In genomic region chr12:48890657-48891418, GRCh38 we compare ENCODE assay signal across 8 cellular contexts. TPM values are rescaled to one million over a fixed set of nuclear protein-coding genes. Genes with fewer than 3 reads are reported as not detected.
DNase-seq lines count a peak whose midpoint lies in the region; TF ChIP-seq lines count a peak whose summit lies in the region.

No MANE protein-coding gene starts in this region.

- H3K27ac ChIP-seq in neural cell (ENCODE audit: low read length): peak overlapping the region; percentile 88

- H3K9me2 ChIP-seq in neural cell (ENCODE audit: insufficient read depth, low read length): no peaks in the 10 kb centered on the region

- H3K9me3 ChIP-seq in neural cell (ENCODE audit: low read length): no peaks in the 10 kb centered on the region

- no peaks in the 10 kb centered on the region for H3K79me2 ChIP-seq in neural cell (replicated peaks; ENCODE audit: insufficient read depth, low read length)

- H3K4me2 ChIP-seq in neural cell (ENCODE audit: low read length): peak overlapping the region; percentile 78

- TF ChIP-seq RAD21 in neural cell (conservative IDR thresholded peaks at IDR 0.05): peak; percentile 89

- no peak overlapping the region for H3K27ac Mint-ChIP-seq in activated T-helper 2 cell treated with anti-CD3 and anti-CD28 coated beads, Interferon-gamma antibody, Interleukin-2, Interleukin-4, amounts not matched to agents 10 μg/mL and 5 μg/mL and 100 μg/mL, durations not matched to agents 14 hours and 24 hours and 36 hours

- H3K4me3 Mint-ChIP-seq in activated T-helper 2 cell treated with anti-CD3 and anti-CD28 coated beads, Interferon-gamma antibody, Interleukin-2, Interleukin-4, amounts not matched to agents 10 μg/mL and 5 μg/mL and 100 μg/mL, durations not matched to agents 14 hours and 24 hours and 36 hours (ENCODE audit: low read depth): no peak overlapping the region

- H3K27me3 ChIP-seq in neural cell (ENCODE audit: insufficient read depth, low read depth, low read length): no peaks in the 10 kb centered on the region

- peak overlapping the region; percentile 84 for H3K9ac ChIP-seq in neural cell (ENCODE audit: low read length)

- H3K4me1 Mint-ChIP-seq in activated T-helper 2 cell treated with anti-CD3 and anti-CD28 coated beads, Interferon-gamma antibody, Interleukin-2, Interleukin-4, amounts not matched to agents 10 μg/mL and 5 μg/mL and 100 μg/mL, durations not matched to agents 14 hours and 24 hours and 36 hours (ENCODE audit: low read depth): peaks cover 7% of the 10 kb centered on the region

- H3F3A ChIP-seq in neural cell (ENCODE audit: insufficient read depth, low read length, poor library complexity, severe bottlenecking): peaks cover 6% of the 10 kb centered on the region

- H3K9me3 Mint-ChIP-seq in activated T-helper 2 cell treated with anti-CD3 and anti-CD28 coated beads, Interferon-gamma antibody, Interleukin-2, Interleukin-4, amounts not matched to agents 10 μg/mL and 5 μg/mL and 100 μg/mL, durations not matched to agents 14 hours and 24 hours and 36 hours: no peaks in the 10 kb centered on the region

- H3K4me3 ChIP-seq in fibroblast of villous mesenchyme (ENCODE audit: low read depth, low read length) (peak overlapping the region; percentile 45), neural cell (ENCODE audit: low read length) (peak overlapping the region; percentile 77)

- intact Hi-C loops in activated T-helper 2 cell treated with anti-CD3 and anti-CD28 coated beads, Interferon-gamma antibody, Interleukin-2, Interleukin-4, amounts not matched to agents 10 μg/mL and 5 μg/mL and 100 μg/mL, durations not matched to agents 14 hours and 24 hours and 36 hours (cut with micrococcal nuclease): loop anchor here (1.0 to 5.0 kb wide), 2 partner anchors 38 to 106 kb away; partner anchors contain the start of gene DDN

- peak; percentile 84 for TF ChIP-seq CTCF in fibroblast of villous mesenchyme (IDR thresholded peaks at IDR 0.05; ENCODE audit: insufficient read depth, low read depth, low read length)
- peak; percentile 99 for TF ChIP-seq CTCF in neural cell (IDR thresholded peaks at IDR 0.05; ENCODE audit: poor library complexity, severe bottlenecking)

- H3K27me3 Mint-ChIP-seq in activated T-helper 2 cell treated with anti-CD3 and anti-CD28 coated beads, Interferon-gamma antibody, Interleukin-2, Interleukin-4, amounts not matched to agents 10 μg/mL and 5 μg/mL and 100 μg/mL, durations not matched to agents 14 hours and 24 hours and 36 hours (ENCODE audit: low read depth): peaks cover 19% of the 10 kb centered on the region

- H4K20me1 ChIP-seq in neural cell (ENCODE audit: insufficient read depth): no peaks in the 10 kb centered on the region

- peak overlapping the region; percentile 27 for H2AFZ ChIP-seq in neural cell (ENCODE audit: low read depth, low read length)

- no peaks in the 10 kb centered on the region for H3K36me3 ChIP-seq in neural cell (ENCODE audit: insufficient read depth, low read length)

- TF ChIP-seq EP300 in neural cell (conservative IDR thresholded peaks at IDR 0.05; ENCODE audit: poor library complexity, severe bottlenecking): peak; percentile 46

- DNase-seq in NK-92 treated with Interleukin-12 subunit alpha and Interleukin-12 subunit beta, amount 100 ng/mL, for 24 hours (lab: John Stamatoyannopoulos, UW): peak; percentile 7
- DNase-seq in NK-92 (lab: John Stamatoyannopoulos, UW; ENCODE audit: unreplicated experiment) (no peak), Kasumi-1 (lab: John Stamatoyannopoulos, UW) (peak; percentile 68 to 69), RPMI8226 (peak; percentile 74), fibroblast of villous mesenchyme (ENCODE audit: low read depth) (peak; percentile 64)
- peak; percentile 67 for DNase-seq in activated T-helper 2 cell treated with anti-CD3 and anti-CD28 coated beads, Interferon-gamma antibody, Interleukin-2, Interleukin-4, amounts not matched to agents 10 μg/mL and 5 μg/mL and 100 μg/mL, durations not matched to agents 14 hours and 24 hours and 36 hours (ENCODE audit: low spot score)
- DNase-seq in stimulated activated naive CD4-positive, alpha-beta T cell (lab: John Stamatoyannopoulos, UW): peak; percentile 34 to 68 (median 60)

- H3K36me3 Mint-ChIP-seq in activated T-helper 2 cell treated with anti-CD3 and anti-CD28 coated beads, Interferon-gamma antibody, Interleukin-2, Interleukin-4, amounts not matched to agents 10 μg/mL and 5 μg/mL and 100 μg/mL, durations not matched to agents 14 hours and 24 hours and 36 hours (ENCODE audit: low read depth): no peaks in the 10 kb centered on the region

TF ChIP-seq in neural cell, 6 proteins besides CTCF, POLR2A, EP300 and RAD21:
- TF ChIP-seq, protein P1, sequence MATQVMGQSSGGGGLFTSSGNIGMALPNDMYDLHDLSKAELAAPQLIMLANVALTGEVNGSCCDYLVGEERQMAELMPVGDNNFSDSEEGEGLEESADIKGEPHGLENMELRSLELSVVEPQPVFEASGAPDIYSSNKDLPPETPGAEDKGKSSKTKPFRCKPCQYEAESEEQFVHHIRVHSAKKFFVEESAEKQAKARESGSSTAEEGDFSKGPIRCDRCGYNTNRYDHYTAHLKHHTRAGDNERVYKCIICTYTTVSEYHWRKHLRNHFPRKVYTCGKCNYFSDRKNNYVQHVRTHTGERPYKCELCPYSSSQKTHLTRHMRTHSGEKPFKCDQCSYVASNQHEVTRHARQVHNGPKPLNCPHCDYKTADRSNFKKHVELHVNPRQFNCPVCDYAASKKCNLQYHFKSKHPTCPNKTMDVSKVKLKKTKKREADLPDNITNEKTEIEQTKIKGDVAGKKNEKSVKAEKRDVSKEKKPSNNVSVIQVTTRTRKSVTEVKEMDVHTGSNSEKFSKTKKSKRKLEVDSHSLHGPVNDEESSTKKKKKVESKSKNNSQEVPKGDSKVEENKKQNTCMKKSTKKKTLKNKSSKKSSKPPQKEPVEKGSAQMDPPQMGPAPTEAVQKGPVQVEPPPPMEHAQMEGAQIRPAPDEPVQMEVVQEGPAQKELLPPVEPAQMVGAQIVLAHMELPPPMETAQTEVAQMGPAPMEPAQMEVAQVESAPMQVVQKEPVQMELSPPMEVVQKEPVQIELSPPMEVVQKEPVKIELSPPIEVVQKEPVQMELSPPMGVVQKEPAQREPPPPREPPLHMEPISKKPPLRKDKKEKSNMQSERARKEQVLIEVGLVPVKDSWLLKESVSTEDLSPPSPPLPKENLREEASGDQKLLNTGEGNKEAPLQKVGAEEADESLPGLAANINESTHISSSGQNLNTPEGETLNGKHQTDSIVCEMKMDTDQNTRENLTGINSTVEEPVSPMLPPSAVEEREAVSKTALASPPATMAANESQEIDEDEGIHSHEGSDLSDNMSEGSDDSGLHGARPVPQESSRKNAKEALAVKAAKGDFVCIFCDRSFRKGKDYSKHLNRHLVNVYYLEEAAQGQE (IDR thresholded peaks at IDR 0.05; ENCODE audit: borderline replicate concordance): peak; percentile 15
- TF ChIP-seq MXI1 (conservative IDR thresholded peaks at IDR 0.05; ENCODE audit: poor library complexity, severe bottlenecking) (peak; percentile 65), POLR2AphosphoS5 (IDR thresholded peaks at IDR 0.05) (peak; percentile 72), EZH2 (IDR thresholded peaks at IDR 0.05; ENCODE audit: borderline replicate concordance, insufficient read depth, low read length, poor library complexity, severe bottlenecking) (no peak), TAF1 (IDR thresholded peaks at IDR 0.05; ENCODE audit: low read depth) (peak; percentile 79), SMC3 (conservative IDR thresholded peaks at IDR 0.05; ENCODE audit: poor library complexity) (peak; percentile 93)
TF ChIP-seq in neural cell: peak in this region for 5.

RNA-seq across cellular contexts. Expression of gene RND1, which starts 25.2 kb away (rescaled TPM):
- total RNA-seq in activated T-helper 2 cell treated with anti-CD3 and anti-CD28 coated beads, Interferon-gamma antibody, Interleukin-2, Interleukin-4, amounts not matched to agents 10 μg/mL and 5 μg/mL and 100 μg/mL, durations not matched to agents 14 hours and 24 hours and 36 hours: 3.5 and 4.7 TPM in 2 replicates
- under 0.01 TPM in 1 of 2 replicates, not detected in the other for total RNA-seq in fibroblast of villous mesenchyme
- polyA plus RNA-seq in neural cell: 1.3 and 5.8 TPM in 2 replicates
- 4.3 and 6.3 TPM in 2 replicates for polyA minus RNA-seq in neural cell

RNA-seq across cellular contexts. Expression of gene FKBP11, which starts 34.5 kb away (rescaled TPM):
- total RNA-seq in activated T-helper 2 cell treated with anti-CD3 and anti-CD28 coated beads, Interferon-gamma antibody, Interleukin-2, Interleukin-4, amounts not matched to agents 10 μg/mL and 5 μg/mL and 100 μg/mL, durations not matched to agents 14 hours and 24 hours and 36 hours: 66.2 and 72.7 TPM in 2 replicates
- total RNA-seq in fibroblast of villous mesenchyme: 21.9 and 25.5 TPM in 2 replicates
- polyA plus RNA-seq in neural cell: 24.5 and 24.9 TPM in 2 replicates
- polyA minus RNA-seq in neural cell: 20.1 and 23.6 TPM in 2 replicates

RNA-seq across cellular contexts. Expression of gene DDX23, which starts 38.9 kb away (rescaled TPM):
- total RNA-seq in activated T-helper 2 cell treated with anti-CD3 and anti-CD28 coated beads, Interferon-gamma antibody, Interleukin-2, Interleukin-4, amounts not matched to agents 10 μg/mL and 5 μg/mL and 100 μg/mL, durations not matched to agents 14 hours and 24 hours and 36 hours: 114 and 124 TPM in 2 replicates
- 51.9 and 64.3 TPM in 2 replicates for total RNA-seq in fibroblast of villous mesenchyme
- polyA plus RNA-seq in neural cell: 94.6 and 96.5 TPM in 2 replicates
- 68.2 and 73.7 TPM in 2 replicates for polyA minus RNA-seq in neural cell
